ENCODE assay signal across 9 cellular contexts in the genomic region with DNA sequence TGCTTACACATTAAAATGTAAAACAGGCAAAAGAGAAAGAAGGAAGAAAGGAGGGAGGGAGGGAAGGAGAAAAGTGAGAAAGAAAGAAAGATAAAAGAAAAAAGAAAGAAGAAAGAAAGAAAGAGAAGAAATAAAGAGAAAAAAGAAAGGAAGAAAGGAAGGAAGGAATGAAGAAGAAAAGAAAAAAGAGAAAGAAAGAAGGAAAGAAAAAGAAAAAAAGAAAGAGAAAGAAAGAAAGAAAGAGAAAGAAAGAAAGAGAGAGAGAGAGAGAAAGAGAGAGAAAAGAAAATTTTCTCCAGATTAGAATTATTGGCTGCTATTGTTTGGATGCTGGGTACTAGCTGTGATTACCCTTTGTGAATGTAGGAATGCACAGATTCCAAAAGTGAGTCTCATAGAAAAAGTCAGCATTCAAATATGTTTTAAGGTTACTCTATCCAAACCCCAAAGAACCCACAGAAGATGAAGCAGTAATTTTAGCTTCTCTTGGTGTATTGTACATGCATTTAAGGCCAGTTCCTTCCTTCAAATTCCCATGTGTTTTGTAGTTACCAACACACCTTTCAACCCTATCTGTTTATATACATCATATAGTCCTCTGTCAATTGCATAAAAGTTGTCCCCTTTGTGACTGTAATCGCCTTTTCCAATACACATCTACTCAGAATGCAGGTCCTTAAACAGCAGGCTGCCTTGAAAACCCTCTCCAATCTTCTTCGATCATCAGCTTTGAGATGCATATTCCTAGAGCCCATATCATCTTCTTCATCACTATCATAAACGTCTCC. TPM values are rescaled to one million over a fixed set of nuclear protein-coding genes. Genes with fewer than 3 reads are reported as not detected.
DNase-seq lines count a peak whose midpoint lies in the region; ATAC-seq, FAIRE-seq and TF ChIP-seq lines count a peak whose summit lies in the region.
"Had no signal": no experiment of that assay in that cellular context is flagged by ENCODE, and none has a peak within 500 bp of the region (broad histone marks: within the 10 kb centered on the region; RNA-seq: fewer than 3 reads in every experiment).

No MANE protein-coding gene starts in this region.

- no peak for TF ChIP-seq EP300 in K562 (IDR thresholded peaks at IDR 0.05; ENCODE audit: low read length)

- H2AFZ ChIP-seq in K562 (ENCODE audit: low read depth, low read length): peak overlapping the region; percentile 97

- no peaks in the 10 kb centered on the region for H3K27me3 ChIP-seq in K562 (ENCODE audit: control insufficient read depth in 2 of 2, insufficient read depth in 2 of 2, low read length in 2 of 2)

- peak overlapping the region; percentile 74 for H3K4me3 ChIP-seq in K562
- H3K4me3 ChIP-seq in lower leg skin (ENCODE audit: low read depth, poor library complexity, severe bottlenecking): peak overlapping the region; percentile 71

- no peaks in the 10 kb centered on the region for H3K9me1 ChIP-seq in K562 (ENCODE audit: control insufficient read depth, insufficient read depth, low read length)

- H3K27me3 Mint-ChIP-seq in type B pancreatic cell: peaks cover 24% of the 10 kb centered on the region

- H4K20me1 ChIP-seq in K562 (replicated peaks; ENCODE audit: control insufficient read depth, insufficient read depth, low read length): no peaks in the 10 kb centered on the region

- peak overlapping the region; percentile 91 for H3K4me2 ChIP-seq in K562 (ENCODE audit: insufficient read depth, low read length)

- H3K36me3 ChIP-seq in K562 (ENCODE audit: control insufficient read depth, insufficient read depth, low read length): no peaks in the 10 kb centered on the region

- TSS peak; percentile 45 for BruUV-seq in K562 (replicated peaks; lab: Mats Ljungman, UMichigan)

- H3K79me2 ChIP-seq in K562 (ENCODE audit: control insufficient read depth, insufficient read depth, low read length): peaks cover 7% of the 10 kb centered on the region; the same call in 1 of the 3 replicates

- peak; percentile 15 for DNase-seq in HTR-8/SVneo (ENCODE audit: insufficient read length, low spot score)
- no peak for DNase-seq in K562 (ENCODE audit: extremely low read depth in 1 of 4, low spot score in 3 of 4)
- no peak for DNase-seq in lower leg skin (ENCODE audit: low spot score in 2 of 2)
- no peak for DNase-seq in type B pancreatic cell (ENCODE audit: extremely low spot score, unreplicated experiment)
- no peak for DNase-seq in OCI-M1 (lab: John Stamatoyannopoulos, UW)
- no peak for DNase-seq in urothelium cell line (ENCODE audit: low spot score)

- 4% methylated on average over 3 of the region's 3 CpGs for WGBS in K562 (ENCODE audit: insufficient coverage, low coverage, missing lambda C conversion rate)
- WGBS in lower leg skin, 2 donors: 0% methylated on average over 3 of the region's 3 CpGs

- H3K27ac Mint-ChIP-seq in type B pancreatic cell: peak overlapping the region; percentile 98

- CTCF ChIA-PET in K562 (lab: Yijun Ruan, JAX; ENCODE audit: low intra/inter-chr PET ratio): interaction anchor here (0.6 kb wide), 1 partner anchor 1835 kb away, joined by 3 read pairs; no protein-coding TSS in a partner anchor

- H3K36me3 Mint-ChIP-seq in type B pancreatic cell: no peaks in the 10 kb centered on the region

- no peak for TF ChIP-seq CTCF in K562 (IDR thresholded peaks at IDR 0.05 in 2 of 3, conservative IDR thresholded peaks at IDR 0.05 in 1 of 3; ENCODE audit: insufficient read depth in 2 of 3, low read depth in 1 of 3, low read length in 3 of 3)
- TF ChIP-seq CTCF in lower leg skin (IDR thresholded peaks at IDR 0.05): no peak
- no peak for TF ChIP-seq CTCF in type B pancreatic cell (conservative IDR thresholded peaks at IDR 0.05)

- in situ Hi-C loops in K562 (cut with MboI): loop anchor here (25.0 kb wide), 1 partner anchor 505 kb away; no protein-coding TSS in a partner anchor

- H3K9me3 Mint-ChIP-seq in type B pancreatic cell: no peaks in the 10 kb centered on the region

- H3K4me1 ChIP-seq in K562 (replicated peaks in 1 of 2; ENCODE audit: control insufficient read depth in 2 of 2, insufficient read depth in 2 of 2, low read length in 2 of 2): peaks cover 14 to 22% of the 10 kb centered on the region in 2 experiments

- peak overlapping the region; percentile 97 for H3K4me3 Mint-ChIP-seq in type B pancreatic cell

- TF ChIP-seq RAD21 in K562 (CRISPR knock-in tag; conservative IDR thresholded peaks at IDR 0.05 in 1 of 2, IDR thresholded peaks at IDR 0.05 in 1 of 2): no peak

- intact Hi-C loops in K562 (cut with micrococcal nuclease) (loop anchor here (10.0 kb wide), 2 partner anchors 367 to 567 kb away; partner anchors contain the start of genes LPXN and ZFP91), lower leg skin (cut with DNase I; ENCODE audit: low total_unique reads) (no loop called here)

- TF ChIP-seq POLR2A in K562 (conservative IDR thresholded peaks at IDR 0.05) (no peak), lower leg skin (IDR thresholded peaks at IDR 0.05) (no peak)

- peak; percentile 0 for ATAC-seq in GM18498 (IDR thresholded peaks at IDR 0.05; ENCODE audit: unreplicated experiment)
- no peak for ATAC-seq in K562
- ATAC-seq in HG03196 (IDR thresholded peaks at IDR 0.05; ENCODE audit: unreplicated experiment): no peak

- H3K9me3 ChIP-seq in K562 (replicated peaks; ENCODE audit: control insufficient read depth, insufficient read depth, low read depth, low read length): no peaks in the 10 kb centered on the region

- H3K27ac ChIP-seq in K562 (ENCODE audit: extremely low read depth, low read depth, low read length): no peak overlapping the region

- FAIRE-seq in HTR-8/SVneo (lab: Jason Lieb, UNC) (no peak), K562 (lab: Jason Lieb, UNC) (no peak), urothelium cell line (lab: Jason Lieb, UNC) (no peak)

- POLR2A ChIA-PET in K562 (lab: Yijun Ruan, JAX): interaction anchor here (0.6 kb wide), 1 partner anchor 312 kb away, joined by 5 read pairs; no protein-coding TSS in a partner anchor

- H3K4me1 Mint-ChIP-seq in type B pancreatic cell (ENCODE audit: unreplicated experiment): peaks cover 20% of the 10 kb centered on the region

- H3K9ac ChIP-seq in K562 (ENCODE audit: insufficient read depth in 1 of 2, low read depth in 2 of 2, low read length in 2 of 2): peak overlapping the region in 1 of 2 experiments; percentile 69; a peak in 2 of 4 replicates

RNA-seq across cellular contexts. Expression of gene FAM111A, which starts 0.8 kb away (rescaled TPM):
- total RNA-seq in K562 (2011; cell fraction: chromatin; rRNA removed; ENCODE audit: low replicate concordance): 22.9 and 44.4 TPM in 2 replicates
- total RNA-seq in K562 (2011; cell fraction: nucleolus; rRNA removed): 13.0 TPM in 2 replicates
- total RNA-seq in K562 (2011; cell fraction: nucleoplasm; rRNA removed): 17.7 and 22.8 TPM in 2 replicates
- total RNA-seq in K562 (2014; rRNA removed) (18.0 and 20.1 TPM in 2 replicates), K562 (2014; rRNA removed; fragmentation: Illumina TruSeq; extraction: Trizol) (27.6 and 28.4 TPM in 2 replicates), K562 (2015; rRNA removed; fragmentation: Illumina TruSeq; extraction: Trizol) (29.9 and 30.6 TPM in 2 replicates), K562 (2021) (19.0 and 19.5 TPM in 2 replicates), lower leg skin (10 to 100 TPM; 14.9 to 25.0 (median 20.9) TPM), type B pancreatic cell (ENCODE audit: low replicate concordance) (28.4 and 29.1 TPM in 2 replicates)
- polyA plus RNA-seq in K562 (2011; rRNA removed) (2.3 and 16.1 TPM in 2 replicates), K562 (2014; fragmentation: Illumina TruSeq; extraction: Trizol) (17.7 and 22.3 TPM in 2 replicates), K562 (2014; fragmentation: Nextera tagmentation; extraction: Ambion mirVana) (10 to 100 TPM; 14.8 to 16.5 TPM), K562 (2014; rRNA removed) (21.8 and 24.7 TPM in 2 replicates)
- 0.77 and 2.9 TPM in 2 replicates for polyA plus RNA-seq in K562 (2011; cell fraction: cytosol; rRNA removed)
- 4.1 and 23.4 TPM in 2 replicates for polyA plus RNA-seq in K562 (2011; cell fraction: nucleus; rRNA removed)
- polyA plus RNA-seq in K562 (2012): 18.2 and 30.5 TPM in 2 replicates
- 2.0 and 18.9 TPM in 2 replicates for polyA minus RNA-seq in K562 (2011; rRNA and poly(A)+ RNA removed)
- polyA minus RNA-seq in K562 (2011; cell fraction: cytosol; rRNA and poly(A)+ RNA removed): 0.55 and 6.7 TPM in 2 replicates
- 3.9 and 12.9 TPM in 2 replicates for polyA minus RNA-seq in K562 (2011; cell fraction: nucleus; rRNA and poly(A)+ RNA removed)

RNA-seq across cellular contexts. Expression of gene DTX4, which starts 30.1 kb away (rescaled TPM):
- total RNA-seq in K562 (2011; cell fraction: chromatin; rRNA removed; ENCODE audit: low replicate concordance): not detected in 2 replicates
- not detected in 2 replicates for total RNA-seq in K562 (2011; cell fraction: nucleolus; rRNA removed)
- total RNA-seq in K562 (2011; cell fraction: nucleoplasm; rRNA removed): 0.15 TPM in 1 of 2 replicates, not detected in the other
- 0.20 TPM in 1 of 2 replicates, not detected in the other for total RNA-seq in K562 (2014; rRNA removed)
- total RNA-seq in K562 (2014; rRNA removed; fragmentation: Illumina TruSeq; extraction: Trizol): 0.03 TPM in 1 of 2 replicates, not detected in the other
- 0.04 and 0.15 TPM in 2 replicates for total RNA-seq in K562 (2015; rRNA removed; fragmentation: Illumina TruSeq; extraction: Trizol)
- total RNA-seq in K562 (2021): 0.11 and 0.47 TPM in 2 replicates
- 0.07 TPM in 1 of 2 replicates, not detected in the other for polyA plus RNA-seq in K562 (2011; rRNA removed)
- polyA plus RNA-seq in K562 (2011; cell fraction: cytosol; rRNA removed): 0.01 TPM in 2 replicates
- 0.04 and 0.08 TPM in 2 replicates for polyA plus RNA-seq in K562 (2011; cell fraction: nucleus; rRNA removed)
- 0.04 and 0.05 TPM in 2 replicates for polyA plus RNA-seq in K562 (2012)
- polyA plus RNA-seq in K562 (2014; fragmentation: Illumina TruSeq; extraction: Trizol): 0.06 TPM in 2 replicates
- polyA plus RNA-seq in K562 (2014; fragmentation: Nextera tagmentation; extraction: Ambion mirVana): under 1 TPM in 1 of 2 experiments, not detected in 1; 0.03 TPM
- polyA plus RNA-seq in K562 (2014; rRNA removed): 0.04 TPM in 1 of 2 replicates, not detected in the other
- 0.04 TPM in 1 of 2 replicates, not detected in the other for polyA minus RNA-seq in K562 (2011; rRNA and poly(A)+ RNA removed)
- not detected in 2 replicates for polyA minus RNA-seq in K562 (2011; cell fraction: cytosol; rRNA and poly(A)+ RNA removed)
- 0.40 TPM in 1 of 2 replicates, not detected in the other for polyA minus RNA-seq in K562 (2011; cell fraction: nucleus; rRNA and poly(A)+ RNA removed)
- 1 to 10 TPM; 1.2 to 6.4 (median 3.4) TPM for total RNA-seq in lower leg skin
- total RNA-seq in type B pancreatic cell (ENCODE audit: low replicate concordance): 55.3 and 79.2 TPM in 2 replicates

RNA-seq across cellular contexts. Expression of gene FAM111B, which starts 34.8 kb away (rescaled TPM):
- total RNA-seq in K562 (2011; cell fraction: chromatin; rRNA removed; ENCODE audit: low replicate concordance): not detected in 2 replicates
- total RNA-seq in K562 (2011; cell fraction: nucleolus; rRNA removed): not detected in 2 replicates
- not detected in 2 replicates for total RNA-seq in K562 (2011; cell fraction: nucleoplasm; rRNA removed)
- total RNA-seq in K562 (2014; rRNA removed) (not detected in 2 replicates), K562 (2014; rRNA removed; fragmentation: Illumina TruSeq; extraction: Trizol) (not detected in 2 replicates), K562 (2015; rRNA removed; fragmentation: Illumina TruSeq; extraction: Trizol) (0.26 and 0.33 TPM in 2 replicates), K562 (2021) (0.13 TPM in 1 of 2 replicates, not detected in the other), lower leg skin (1 to 10 TPM in 2 of 4 donors, under 1 TPM in 2; 0.19 to 2.2 (median 0.72) TPM), type B pancreatic cell (ENCODE audit: low replicate concordance) (12.7 and 13.2 TPM in 2 replicates)
- polyA plus RNA-seq in K562 (2011; rRNA removed) (not detected in 2 replicates), K562 (2014; fragmentation: Illumina TruSeq; extraction: Trizol) (0.04 TPM in 1 of 2 replicates, not detected in the other), K562 (2014; fragmentation: Nextera tagmentation; extraction: Ambion mirVana) (under 1 TPM in 1 of 2 experiments, not detected in 1; 0.01 TPM), K562 (2014; rRNA removed) (0.07 TPM in 1 of 2 replicates, not detected in the other)
- not detected in 2 replicates for polyA plus RNA-seq in K562 (2011; cell fraction: cytosol; rRNA removed)
- not detected in 2 replicates for polyA plus RNA-seq in K562 (2011; cell fraction: nucleus; rRNA removed)
- polyA plus RNA-seq in K562 (2012): 0.03 and 0.07 TPM in 2 replicates
- not detected in 2 replicates for polyA minus RNA-seq in K562 (2011; rRNA and poly(A)+ RNA removed)
- not detected in 2 replicates for polyA minus RNA-seq in K562 (2011; cell fraction: cytosol; rRNA and poly(A)+ RNA removed)
- 0.13 TPM in 1 of 2 replicates, not detected in the other for polyA minus RNA-seq in K562 (2011; cell fraction: nucleus; rRNA and poly(A)+ RNA removed)

RNA-seq across cellular contexts. Expression of gene GLYATL1B, which starts 55.8 kb away (rescaled TPM):
- not detected in 2 replicates for total RNA-seq in K562 (2011; cell fraction: chromatin; rRNA removed; ENCODE audit: low replicate concordance)
- not detected in 2 replicates for total RNA-seq in K562 (2011; cell fraction: nucleolus; rRNA removed)
- total RNA-seq in K562 (2011; cell fraction: nucleoplasm; rRNA removed): not detected in 2 replicates
- not detected in 2 replicates for total RNA-seq in K562 (2014; rRNA removed)
- not detected in 2 replicates for total RNA-seq in K562 (2014; rRNA removed; fragmentation: Illumina TruSeq; extraction: Trizol)
- not detected in 2 replicates for total RNA-seq in K562 (2015; rRNA removed; fragmentation: Illumina TruSeq; extraction: Trizol)
- not detected in 2 replicates for total RNA-seq in K562 (2021)
- polyA plus RNA-seq in K562 (2011; rRNA removed): not detected in 2 replicates
- polyA plus RNA-seq in K562 (2011; cell fraction: cytosol; rRNA removed): not detected in 2 replicates
- polyA plus RNA-seq in K562 (2011; cell fraction: nucleus; rRNA removed): not detected in 2 replicates
- polyA plus RNA-seq in K562 (2012): not detected in 2 replicates
- not detected in 2 replicates for polyA plus RNA-seq in K562 (2014; fragmentation: Illumina TruSeq; extraction: Trizol)
- polyA plus RNA-seq in K562 (2014; fragmentation: Nextera tagmentation; extraction: Ambion mirVana): not detected
- not detected in 2 replicates for polyA plus RNA-seq in K562 (2014; rRNA removed)
- not detected in 2 replicates for polyA minus RNA-seq in K562 (2011; rRNA and poly(A)+ RNA removed)
- not detected in 2 replicates for polyA minus RNA-seq in K562 (2011; cell fraction: cytosol; rRNA and poly(A)+ RNA removed)
- polyA minus RNA-seq in K562 (2011; cell fraction: nucleus; rRNA and poly(A)+ RNA removed): not detected in 2 replicates
- total RNA-seq in lower leg skin: not detected
- total RNA-seq in type B pancreatic cell (ENCODE audit: low replicate concordance): not detected in 2 replicates
- polyA plus RNA-seq: adipose tissue had no signal
